ENCODE assay signal across 17 cellular contexts in the genomic region with DNA sequence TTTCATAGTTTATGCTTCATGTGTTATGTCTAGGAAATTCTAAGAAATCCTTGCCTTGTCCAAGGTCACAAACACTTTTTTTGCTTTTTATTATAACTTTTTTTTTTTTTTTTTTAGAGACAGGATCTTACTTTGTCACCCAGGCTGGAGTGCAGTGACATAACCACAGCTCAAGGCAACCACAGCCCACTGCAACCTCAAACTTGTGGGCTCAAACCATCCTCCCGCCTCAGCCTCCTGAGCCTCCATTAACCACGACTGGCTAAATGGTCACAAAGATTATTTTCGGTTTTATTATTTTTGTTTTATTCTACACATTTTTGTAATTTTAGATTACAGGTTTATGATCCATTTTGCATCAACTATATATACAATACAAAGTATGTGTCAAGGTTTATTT. TPM values are rescaled to one million over a fixed set of nuclear protein-coding genes. Genes with fewer than 3 reads are reported as not detected.
DNase-seq lines count a peak whose midpoint lies in the region; ATAC-seq and TF ChIP-seq lines count a peak whose summit lies in the region.
"Had no signal": no experiment of that assay in that cellular context is flagged by ENCODE, and none has a peak within 500 bp of the region (broad histone marks: within the 10 kb centered on the region; RNA-seq: fewer than 3 reads in every experiment).

No MANE protein-coding gene starts in this region.

- POLR2A ChIA-PET in activated CD4-positive, alpha-beta memory T cell treated with anti-CD3 and anti-CD28 coated beads, Interleukin-2, amount 10 ng/mL, durations not matched to agents 7 days and 5 days (lab: Charles Lee) = no interaction called here
- POLR2A ChIA-PET in activated CD4-positive, alpha-beta memory T cell treated with anti-CD3 and anti-CD28 coated beads for 36 hours (lab: Charles Lee) = no interaction called here
- POLR2A ChIA-PET in GM10248 (lab: Yijun Ruan, JAX) = no interaction called here

- H3K4me2 ChIP-seq in DND-41 (ENCODE audit: insufficient read depth, low read length) = no peak overlapping the region
- H3K4me2 ChIP-seq: BLaER1, GM23338 had no signal

- TF ChIP-seq POLR2A in NB4 (IDR thresholded peaks at IDR 0.05; ENCODE audit: extremely low read depth, insufficient read length) = no peak

- H3K36me3 Mint-ChIP-seq in activated CD4-positive, alpha-beta memory T cell treated with anti-CD3 and anti-CD28 coated beads, Interleukin-2, amount 10 ng/mL, durations not matched to agents 7 days and 5 days (ENCODE audit: low read depth) = no peaks in the 10 kb centered on the region
- no peaks in the 10 kb centered on the region for H3K36me3 Mint-ChIP-seq in activated CD4-positive, alpha-beta memory T cell treated with anti-CD3 and anti-CD28 coated beads for 36 hours
- no peaks in the 10 kb centered on the region for H3K36me3 Mint-ChIP-seq in immature natural killer cell
- H3K36me3 Mint-ChIP-seq: CD14-positive monocyte; CD4-positive, alpha-beta memory T cell had no signal

- intact Hi-C loops in activated CD4-positive, alpha-beta memory T cell treated with anti-CD3 and anti-CD28 coated beads for 36 hours (cut with micrococcal nuclease) = no loop called here

- no peaks in the 10 kb centered on the region for H3K36me3 ChIP-seq in DND-41 (ENCODE audit: insufficient read depth, low read length)
- H3K36me3 ChIP-seq: BLaER1 had no signal

- H2AFZ ChIP-seq in DND-41 (ENCODE audit: low read depth, low read length) = no peak overlapping the region
- H2AFZ ChIP-seq: GM23338 had no signal

- peaks cover 28% of the 10 kb centered on the region for H3K27me3 Mint-ChIP-seq in activated CD4-positive, alpha-beta memory T cell treated with anti-CD3 and anti-CD28 coated beads, Interleukin-2, amount 10 ng/mL, durations not matched to agents 7 days and 5 days
- H3K27me3 Mint-ChIP-seq in activated CD4-positive, alpha-beta memory T cell treated with anti-CD3 and anti-CD28 coated beads for 36 hours = peaks cover 6% of the 10 kb centered on the region
- peaks cover under 1 to 17% (median 10%) of the 10 kb centered on the region in 3 donors for H3K27me3 Mint-ChIP-seq in immature natural killer cell (ENCODE audit: low read depth in 3 of 3)

- H3K79me2 ChIP-seq in DND-41 (ENCODE audit: insufficient read depth, low read length) = no peaks in the 10 kb centered on the region

- H3K9ac ChIP-seq in DND-41 (ENCODE audit: low read depth, low read length) = no peak overlapping the region
- H3K9ac ChIP-seq: BLaER1 had no signal

- H3K4me1 Mint-ChIP-seq in activated CD4-positive, alpha-beta memory T cell treated with anti-CD3 and anti-CD28 coated beads, Interleukin-2, amount 10 ng/mL, durations not matched to agents 7 days and 5 days = peaks cover 1% of the 10 kb centered on the region
- no peaks in the 10 kb centered on the region for H3K4me1 Mint-ChIP-seq in activated CD4-positive, alpha-beta memory T cell treated with anti-CD3 and anti-CD28 coated beads for 36 hours (ENCODE audit: low read depth)
- H3K4me1 Mint-ChIP-seq in immature natural killer cell = peaks cover 0 to 8% of the 10 kb centered on the region in 2 donors
- H3K4me1 Mint-ChIP-seq: CD14-positive monocyte, GM23338 had no signal

- no peak for TF ChIP-seq CTCF in DND-41 (IDR thresholded peaks at IDR 0.05; ENCODE audit: borderline replicate concordance, extremely low read depth, low read length, poor library complexity, severe bottlenecking)
- TF ChIP-seq CTCF in NB4 (IDR thresholded peaks at IDR 0.05; ENCODE audit: low read depth, low read length) = no peak
- no peak for TF ChIP-seq CTCF in GM10248 (IDR thresholded peaks at IDR 0.05; ENCODE audit: control extremely low read depth, extremely low read depth, low read depth, missing control alignments)

- no peaks in the 10 kb centered on the region for H4K20me1 ChIP-seq in DND-41 (ENCODE audit: insufficient read depth, low read length)
- H4K20me1 ChIP-seq: BLaER1 had no signal

- H3K9me3 Mint-ChIP-seq in activated CD4-positive, alpha-beta memory T cell treated with anti-CD3 and anti-CD28 coated beads, Interleukin-2, amount 10 ng/mL, durations not matched to agents 7 days and 5 days = no peaks in the 10 kb centered on the region
- no peaks in the 10 kb centered on the region for H3K9me3 Mint-ChIP-seq in activated CD4-positive, alpha-beta memory T cell treated with anti-CD3 and anti-CD28 coated beads for 36 hours
- no peaks in the 10 kb centered on the region for H3K9me3 Mint-ChIP-seq in immature natural killer cell
- H3K9me3 Mint-ChIP-seq: CD14-positive monocyte, GM23338 had no signal

- H3K27ac Mint-ChIP-seq in activated CD4-positive, alpha-beta memory T cell treated with anti-CD3 and anti-CD28 coated beads, Interleukin-2, amount 10 ng/mL, durations not matched to agents 7 days and 5 days = no peak overlapping the region
- H3K27ac Mint-ChIP-seq in activated CD4-positive, alpha-beta memory T cell treated with anti-CD3 and anti-CD28 coated beads for 36 hours = no peak overlapping the region
- H3K27ac Mint-ChIP-seq in immature natural killer cell = no peak overlapping the region
- H3K27ac Mint-ChIP-seq: CD14-positive monocyte; CD4-positive, alpha-beta memory T cell; GM23338 had no signal

- H3K4me1 ChIP-seq in DND-41 (ENCODE audit: insufficient read depth, low read length) = no peaks in the 10 kb centered on the region
- H3K4me1 ChIP-seq: BLaER1 had no signal

- no peak; the same call in 2 of the 3 replicates for ATAC-seq in DND-41 (ENCODE audit: insufficient read depth, low read depth)
- ATAC-seq: GM23338 had no signal

- peaks cover 7% of the 10 kb centered on the region for H3K27me3 ChIP-seq in DND-41 (ENCODE audit: insufficient read depth, low read length, poor library complexity)
- H3K27me3 ChIP-seq: BLaER1 had no signal

- DNase-seq in activated CD4-positive, alpha-beta memory T cell treated with anti-CD3 and anti-CD28 coated beads, Interleukin-2, amount 10 ng/mL, durations not matched to agents 7 days and 5 days = peak; percentile 24
- DNase-seq in activated CD4-positive, alpha-beta memory T cell treated with anti-CD3 and anti-CD28 coated beads for 36 hours = no peak
- peak; percentile 11 for DNase-seq in DND-41
- DNase-seq in NB4 (ENCODE audit: low read depth) = peak; percentile 38
- peak; percentile 5 to 27 (median 19) for DNase-seq in immature natural killer cell
- DNase-seq in GM10248 (ENCODE audit: extremely low spot score) = no peak
- no peak for DNase-seq in stimulated activated CD4-positive, alpha-beta T cell treated with anti-CD3 and anti-CD28 coated beads, Interleukin-1b, Interleukin-23, amount 100 ng/mL, for 48 hours
- DNase-seq: 8988T; Calu3; CD4-positive, alpha-beta memory T cell; DMS79 treated with DMSO at 0.1 percent for 48 hours; EL; HCEC 1CT; IMR-90 had no signal

- H3K4me3 ChIP-seq in DND-41 (ENCODE audit: low read depth in 1 of 2, low read length in 2 of 2) = no peak overlapping the region
- no peak overlapping the region for H3K4me3 ChIP-seq in NB4 (ENCODE audit: low read depth, low read length)
- H3K4me3 ChIP-seq: BLaER1, GM23338 had no signal

- CTCF ChIA-PET in activated CD4-positive, alpha-beta memory T cell treated with anti-CD3 and anti-CD28 coated beads, Interleukin-2, amount 10 ng/mL, durations not matched to agents 7 days and 5 days (lab: Charles Lee) = no interaction called here
- CTCF ChIA-PET in activated CD4-positive, alpha-beta memory T cell treated with anti-CD3 and anti-CD28 coated beads for 36 hours (lab: Charles Lee) = no interaction called here
- CTCF ChIA-PET in GM10248 (lab: Yijun Ruan, JAX) = no interaction called here

- H3K9me3 ChIP-seq in DND-41 (ENCODE audit: insufficient read depth, low read length, severe bottlenecking) = no peaks in the 10 kb centered on the region
- H3K9me3 ChIP-seq: BLaER1 had no signal

- no peak overlapping the region for H3K27ac ChIP-seq in DND-41 (ENCODE audit: low read length)
- H3K27ac ChIP-seq: BLaER1 had no signal

- H3K4me3 Mint-ChIP-seq in activated CD4-positive, alpha-beta memory T cell treated with anti-CD3 and anti-CD28 coated beads, Interleukin-2, amount 10 ng/mL, durations not matched to agents 7 days and 5 days = no peak overlapping the region
- no peak overlapping the region for H3K4me3 Mint-ChIP-seq in activated CD4-positive, alpha-beta memory T cell treated with anti-CD3 and anti-CD28 coated beads for 36 hours
- no peak overlapping the region for H3K4me3 Mint-ChIP-seq in immature natural killer cell
- H3K4me3 Mint-ChIP-seq: CD14-positive monocyte; CD4-positive, alpha-beta memory T cell; GM23338 had no signal

RNA-seq across cellular contexts. Expression of gene FAM204A, which starts 7.1 kb away (rescaled TPM):
- total RNA-seq in activated CD4-positive, alpha-beta memory T cell treated with anti-CD3 and anti-CD28 coated beads, Interleukin-2, amount 10 ng/mL, durations not matched to agents 7 days and 5 days = 10 to 100 TPM; 53.6 to 56.5 TPM
- 10 to 100 TPM; 63.5 to 64.8 TPM for total RNA-seq in activated CD4-positive, alpha-beta memory T cell treated with anti-CD3 and anti-CD28 coated beads for 36 hours
- 100 to 1,000 TPM; 122 to 206 (median 151) TPM for polyA plus RNA-seq in immature natural killer cell

Comparison
In these comparisons a context has a peak if more than half of its experiments do, and no peak if none do; other contexts are left out.
1. DNase-seq: peak in activated CD4-positive, alpha-beta memory T cell treated with anti-CD3 and anti-CD28 coated beads, Interleukin-2, amount 10 ng/mL, durations not matched to agents 7 days and 5 days (single experiment), DND-41 (single experiment), NB4 (single experiment) and immature natural killer cell (3 of 3); none in activated CD4-positive, alpha-beta memory T cell treated with anti-CD3 and anti-CD28 coated beads for 36 hours (single experiment), GM10248 (single experiment) and stimulated activated CD4-positive, alpha-beta T cell treated with anti-CD3 and anti-CD28 coated beads, Interleukin-1b, Interleukin-23, amount 100 ng/mL, for 48 hours (single experiment).